Comparison of ENCODE assay signal across 28 cellular contexts in the genomic region with DNA sequence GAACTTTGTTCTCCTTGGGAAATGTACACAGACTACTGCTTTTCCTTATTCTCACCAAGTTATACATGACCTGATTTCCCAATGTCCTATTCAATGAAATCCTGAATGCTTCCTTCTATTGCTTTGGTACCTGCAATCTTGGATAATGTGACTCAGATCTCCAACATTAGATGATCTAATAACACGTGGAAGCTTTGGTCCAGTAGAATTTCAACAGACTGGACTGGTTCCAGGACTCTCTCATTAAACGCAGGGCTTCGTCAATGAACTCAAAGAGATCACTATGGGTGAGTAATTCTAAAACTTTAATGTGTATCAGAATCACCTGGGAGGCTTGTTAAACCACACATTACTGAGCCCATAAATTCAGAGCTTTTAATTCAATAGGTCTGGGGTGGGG.
DNase-seq lines count a peak whose midpoint lies in the region; ATAC-seq, FAIRE-seq and TF ChIP-seq lines count a peak whose summit lies in the region.
"Had no signal": no experiment of that assay in that cellular context is flagged by ENCODE, and none has a peak within 500 bp of the region (broad histone marks: within the 10 kb centered on the region; RNA-seq: fewer than 3 reads in every experiment).

No MANE protein-coding gene starts in this region.

- H3K4me3 ChIP-seq in breast epithelium (no peak overlapping the region), bronchial epithelial cell (ENCODE audit: low read depth, low read length) (no peak overlapping the region)
- H3K4me3 ChIP-seq: HAP-1, SJSA1 had no signal

- peaks cover 21% of the 10 kb centered on the region for H3K4me1 Mint-ChIP-seq in MCF 10A (ENCODE audit: insufficient read depth, unreplicated experiment)
- H3K4me1 Mint-ChIP-seq: B cell; CD8-positive, alpha-beta memory T cell had no signal

- FAIRE-seq in bronchial epithelial cell (lab: Jason Lieb, UNC): no peak
- FAIRE-seq: GM12891 had no signal

- no TSS peak for BruUV-seq in MCF 10A (replicated peaks; lab: Mats Ljungman, UMichigan)

- H3K27ac Mint-ChIP-seq in MCF 10A (ENCODE audit: low read depth, unreplicated experiment): peak overlapping the region; percentile 79
- H3K27ac Mint-ChIP-seq: B cell, HFFc6 had no signal

- no peaks in the 10 kb centered on the region for H3K9me3 ChIP-seq in breast epithelium
- H3K9me3 ChIP-seq: HAP-1, SJSA1 had no signal

- no peak for TF ChIP-seq POLR2A in breast epithelium (IDR thresholded peaks at IDR 0.05)

- H3K4me1 ChIP-seq in breast epithelium: no peaks in the 10 kb centered on the region
- no peaks in the 10 kb centered on the region for H3K4me1 ChIP-seq in foreskin keratinocyte
- H3K4me1 ChIP-seq: HAP-1, SJSA1 had no signal

- intact Hi-C loops in MCF 10A (cut with micrococcal nuclease) (no loop called here), breast epithelium (cut with DNase I; ENCODE audit: low total_unique reads) (no loop called here)

- no peaks in the 10 kb centered on the region for H3K27me3 Mint-ChIP-seq in MCF 10A (ENCODE audit: insufficient read depth, unreplicated experiment)
- H3K27me3 Mint-ChIP-seq: B cell; CD8-positive, alpha-beta memory T cell had no signal

- DNase-seq in MCF 10A (ENCODE audit: unreplicated experiment) (peak; percentile 47), breast epithelium (ENCODE audit: low spot score in 2 of 2) (no peak), bronchial epithelial cell (ENCODE audit: low read depth) (peak; percentile 52), foreskin keratinocyte (peak; percentile 17 to 52)
- DNase-seq in stimulated activated CD4-positive, alpha-beta T cell treated with anti-CD3 and anti-CD28 coated beads, Interleukin-15, amount 100 ng/mL, for 24 hours: no peak
- DNase-seq: Calu3; CD8-positive, alpha-beta memory T cell; DMS79 treated with DMSO at 0.1 percent for 48 hours; GF-D8; GOT3; HFFc6; NCI-H1092 treated with DMSO at 0.1 percent for 48 hours; NCI-H1436; NCI-H187; NCI-H2081 treated with DMSO at 0.1 percent for 48 hours; NCI-H2171; NCI-H226; NCI-H510A; NCI-H748 treated with DMSO at 0.1 percent for 48 hours; Right ventricle myocardium superior had no signal

- POLR2A ChIA-PET in MCF 10A (lab: Yijun Ruan, JAX): no interaction called here

- no peaks in the 10 kb centered on the region for H3K27me3 ChIP-seq in breast epithelium
- no peaks in the 10 kb centered on the region for H3K27me3 ChIP-seq in bronchial epithelial cell (ENCODE audit: control insufficient read depth, insufficient read depth, low read length)
- H3K27me3 ChIP-seq in foreskin keratinocyte: no peaks in the 10 kb centered on the region
- H3K27me3 ChIP-seq: SJSA1 had no signal

- H3K4me3 Mint-ChIP-seq in MCF 10A (ENCODE audit: unreplicated experiment): no peak overlapping the region
- H3K4me3 Mint-ChIP-seq: B cell; CD8-positive, alpha-beta memory T cell; HFFc6 had no signal

- no peak for ATAC-seq in foreskin keratinocyte
- no peak for ATAC-seq in HG03439 (IDR thresholded peaks at IDR 0.05; ENCODE audit: unreplicated experiment)
- ATAC-seq in HG03280 (IDR thresholded peaks at IDR 0.05; ENCODE audit: unreplicated experiment): no peak

- H3K9me3 Mint-ChIP-seq in MCF 10A (ENCODE audit: unreplicated experiment): no peaks in the 10 kb centered on the region

- H3K36me3 ChIP-seq in breast epithelium (no peaks in the 10 kb centered on the region), bronchial epithelial cell (ENCODE audit: control insufficient read depth, insufficient read depth, low read length) (no peaks in the 10 kb centered on the region)
- H3K36me3 ChIP-seq: HAP-1, SJSA1 had no signal

- no peak overlapping the region for H3K27ac ChIP-seq in breast epithelium
- no peak overlapping the region for H3K27ac ChIP-seq in foreskin keratinocyte
- H3K27ac ChIP-seq: 22Rv1, C4-2B, SJSA1 had no signal

- TF ChIP-seq CTCF in MCF 10A (IDR thresholded peaks at IDR 0.05; ENCODE audit: unreplicated experiment) (no peak), breast epithelium (IDR thresholded peaks at IDR 0.05) (no peak), bronchial epithelial cell (IDR thresholded peaks at IDR 0.05; ENCODE audit: insufficient read depth, low read length, severe bottlenecking) (no peak), foreskin keratinocyte (conservative IDR thresholded peaks at IDR 0.05) (no peak)

- CTCF ChIA-PET in MCF 10A (lab: Yijun Ruan, JAX): no interaction called here

- H3K36me3 Mint-ChIP-seq in MCF 10A (ENCODE audit: insufficient read depth, unreplicated experiment): no peaks in the 10 kb centered on the region
- H3K36me3 Mint-ChIP-seq: CD8-positive, alpha-beta memory T cell had no signal

Comparison
In these comparisons a context has a peak if more than half of its experiments do, and no peak if none do; other contexts are left out.
1. DNase-seq: peak in MCF 10A (single experiment), bronchial epithelial cell (single experiment) and foreskin keratinocyte (2 of 2); none in breast epithelium (0 of 2) and stimulated activated CD4-positive, alpha-beta T cell treated with anti-CD3 and anti-CD28 coated beads, Interleukin-15, amount 100 ng/mL, for 24 hours (single experiment).